Comparison of ENCODE assay signal across 27 cellular contexts in genomic region chr9:10079284-10079964, GRCh38.
DNase-seq lines count a peak whose midpoint lies in the region; ATAC-seq and TF ChIP-seq lines count a peak whose summit lies in the region.
"Had no signal": no experiment of that assay in that cellular context is flagged by ENCODE, and none has a peak within 500 bp of the region (broad histone marks: within the 10 kb centered on the region; RNA-seq: fewer than 3 reads in every experiment).

No MANE protein-coding gene starts in this region.

- ATAC-seq in GM18508 (IDR thresholded peaks at IDR 0.05; ENCODE audit: insufficient read depth, unreplicated experiment) (peak; percentile 77), GM19468 (IDR thresholded peaks at IDR 0.05; ENCODE audit: extremely low read depth, unreplicated experiment) (peak; percentile 41), HG02938 (IDR thresholded peaks at IDR 0.05; ENCODE audit: unreplicated experiment) (peak; percentile 68), HG03432 (IDR thresholded peaks at IDR 0.05; ENCODE audit: unreplicated experiment) (peak; percentile 68)
- no peak for ATAC-seq in CD4-positive, alpha-beta T cell (ENCODE audit: poor library complexity)
- ATAC-seq: A549; activated T-cell treated with anti-CD3 and anti-CD28 coated beads, Interleukin-2, amount 50 U/mL, for 4 hours; gastroesophageal sphincter; T-cell had no signal

- H3K9me3 Mint-ChIP-seq in CD4-positive, alpha-beta T cell = peaks cover 10% of the 10 kb centered on the region
- H3K9me3 Mint-ChIP-seq: endodermal cell had no signal

- no peaks in the 10 kb centered on the region for H3K27me3 Mint-ChIP-seq in CD4-positive, alpha-beta T cell
- H3K27me3 Mint-ChIP-seq: T-cell had no signal

- H3K9me3 ChIP-seq in CD4-positive, alpha-beta T cell (ENCODE audit: control insufficient read depth, low read length) = no peaks in the 10 kb centered on the region
- H3K9me3 ChIP-seq: A549, adrenal gland, BE2C, colonic mucosa, esophagus squamous epithelium, gastroesophageal sphincter, Peyer's patch, prostate gland had no signal

- DNase-seq in DMS53 treated with DMSO at 0.1 percent for 48 hours (lab: John Stamatoyannopoulos, UW; ENCODE audit: unreplicated experiment) (no peak), NCI-H524 treated with DMSO at 0.1 percent for 48 hours (lab: John Stamatoyannopoulos, UW) (no peak), NCI-H1930 (lab: John Stamatoyannopoulos, UW) (no peak)
- DNase-seq in CD4-positive, alpha-beta T cell = no peak
- DNase-seq: activated CD4-positive, alpha-beta T cell treated with anti-CD3 and anti-CD28 coated beads for 1 hour; activated CD8-positive, alpha-beta memory T cell treated with anti-CD3 and anti-CD28 coated beads for 24 hours; activated naive CD4-positive, alpha-beta T cell; activated T-cell treated with anti-CD3 and anti-CD28 coated beads, Interleukin-2, amount 50 U/mL, for 4 hours; adrenal gland; BE2C; colonic mucosa; COR-L47; DND-41; endodermal cell; esophagus squamous epithelium; hypothalamus; MV-4-11; NCI-H187; Peyer's patch; T-cell had no signal

- POLR2A ChIA-PET in CD4-positive, alpha-beta T cell (lab: Charles Lee) = no interaction called here

- no peaks in the 10 kb centered on the region for H3K36me3 Mint-ChIP-seq in CD4-positive, alpha-beta T cell (ENCODE audit: low read depth)
- H3K36me3 Mint-ChIP-seq: T-cell had no signal

- H3K27me3 ChIP-seq in CD4-positive, alpha-beta T cell (ENCODE audit: control insufficient read depth, insufficient read depth, low read length) = no peaks in the 10 kb centered on the region
- H3K27me3 ChIP-seq: adrenal gland, BE2C, colonic mucosa, esophagus squamous epithelium, gastroesophageal sphincter, Peyer's patch had no signal

- no peak overlapping the region for H3K27ac ChIP-seq in CD4-positive, alpha-beta T cell (ENCODE audit: low read depth, low read length)
- H3K27ac ChIP-seq: A549, adrenal gland, colonic mucosa, esophagus squamous epithelium, gastroesophageal sphincter, Peyer's patch, prostate gland had no signal

- H3K4me1 Mint-ChIP-seq in CD4-positive, alpha-beta T cell (ENCODE audit: low read depth) = no peaks in the 10 kb centered on the region
- H3K4me1 Mint-ChIP-seq: T-cell had no signal

- CTCF ChIA-PET in CD4-positive, alpha-beta T cell (lab: Charles Lee) = no interaction called here

- intact Hi-C loops in CD4-positive, alpha-beta T cell (cut with DNase I, micrococcal nuclease) = no loop called here

- H3K4me3 Mint-ChIP-seq in CD4-positive, alpha-beta T cell = no peak overlapping the region
- H3K4me3 Mint-ChIP-seq: activated T-cell treated with anti-CD3 and anti-CD28 coated beads, Interleukin-2, amount 50 U/mL, for 4 hours; endodermal cell; T-cell had no signal

- no peak for TF ChIP-seq CTCF in CD4-positive, alpha-beta T cell (IDR thresholded peaks at IDR 0.05)

- H3K27ac Mint-ChIP-seq in CD4-positive, alpha-beta T cell = no peak overlapping the region
- H3K27ac Mint-ChIP-seq: endodermal cell, T-cell had no signal
